ENCODE assay signal across 11 cellular contexts in the genomic region with DNA sequence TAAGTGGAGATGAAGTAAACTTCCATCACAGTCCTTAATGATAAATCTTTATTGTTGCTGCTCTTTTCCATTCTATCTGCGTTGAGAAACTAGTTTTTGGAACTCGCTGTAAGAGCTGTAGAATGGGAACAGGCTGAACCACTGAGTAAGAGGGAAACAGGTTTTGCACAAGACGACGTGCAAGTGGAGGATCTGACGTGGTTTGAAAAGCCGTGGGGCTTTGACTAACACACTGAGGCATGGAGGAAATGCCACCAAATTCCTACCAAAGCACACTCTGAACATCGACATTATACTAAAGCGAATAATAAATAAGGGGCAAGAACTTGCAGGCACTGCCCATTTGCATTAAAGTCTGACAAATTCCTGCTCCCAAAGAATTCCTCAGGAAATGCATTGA.
DNase-seq lines count a peak whose midpoint lies in the region; ATAC-seq and TF ChIP-seq lines count a peak whose summit lies in the region.
"Had no signal": no experiment of that assay in that cellular context is flagged by ENCODE, and none has a peak within 500 bp of the region (broad histone marks: within the 10 kb centered on the region; RNA-seq: fewer than 3 reads in every experiment).

No MANE protein-coding gene starts in this region.

- H3K36me3 Mint-ChIP-seq in osteocyte (ENCODE audit: unreplicated experiment) = peaks cover 8% of the 10 kb centered on the region

- TF ChIP-seq CTCF in osteocyte (IDR thresholded peaks at IDR 0.05) = no peak

- peaks cover 16% of the 10 kb centered on the region for H3K9me3 Mint-ChIP-seq in osteocyte (ENCODE audit: unreplicated experiment)

- H3K27ac Mint-ChIP-seq in osteocyte (ENCODE audit: unreplicated experiment) = peak overlapping the region; percentile 85

- peaks cover 50% of the 10 kb centered on the region for H3K4me1 Mint-ChIP-seq in osteocyte (ENCODE audit: unreplicated experiment)

- DNase-seq in COLO829 (ENCODE audit: low spot score) = peak; percentile 0
- peak; percentile 37 for DNase-seq in NAMALWA (ENCODE audit: low spot score)
- DNase-seq in osteocyte (ENCODE audit: extremely low spot score, unreplicated experiment) = no peak
- DNase-seq in NCI-H1436 treated with DMSO at 0.1 percent for 48 hours (lab: John Stamatoyannopoulos, UW) = no peak
- DNase-seq: DMS79, NCI-H524 had no signal

- H3K27me3 Mint-ChIP-seq in osteocyte (ENCODE audit: unreplicated experiment) = no peaks in the 10 kb centered on the region

- peak overlapping the region; percentile 60 for H3K4me3 Mint-ChIP-seq in osteocyte (ENCODE audit: unreplicated experiment)
- H3K4me3 Mint-ChIP-seq: neural crest cell had no signal

- ATAC-seq in esophagus mucosa (peak; percentile 89), HG03175 (IDR thresholded peaks at IDR 0.05; ENCODE audit: unreplicated experiment) (no peak), GM21723 (IDR thresholded peaks at IDR 0.05; ENCODE audit: unreplicated experiment) (no peak), HG03565 (IDR thresholded peaks at IDR 0.05; ENCODE audit: unreplicated experiment) (no peak)

Comparison
In these comparisons a context has a peak if more than half of its experiments do, and no peak if none do; other contexts are left out.
1. DNase-seq: peak in COLO829 (single experiment) and NAMALWA (single experiment); none in osteocyte (single experiment) and NCI-H1436 treated with DMSO at 0.1 percent for 48 hours (single experiment).